ENCODE assay signal across 34 cellular contexts in the genomic region with DNA sequence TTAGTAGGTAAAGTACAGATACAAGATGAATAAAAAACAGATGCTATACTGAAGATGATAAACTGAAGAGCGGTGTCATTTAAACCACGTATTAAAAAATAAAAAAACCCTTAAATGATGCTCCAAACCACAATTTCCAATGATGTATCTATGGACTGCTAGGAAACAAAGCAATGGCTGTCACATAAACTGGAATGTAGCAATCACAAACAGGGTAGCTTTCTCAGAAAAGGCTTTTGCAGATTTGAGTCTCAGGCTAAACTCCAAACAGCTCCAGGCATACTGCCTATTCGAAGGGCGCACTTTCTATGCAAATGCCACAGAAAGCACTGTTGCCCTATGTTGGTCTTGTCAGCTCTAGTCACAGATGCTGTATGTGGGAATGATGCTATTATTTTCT.
"Had no signal": no experiment of that assay in that cellular context is flagged by ENCODE, and none has a peak within 500 bp of the region (broad histone marks: within the 10 kb centered on the region; RNA-seq: fewer than 3 reads in every experiment).

No MANE protein-coding gene starts in this region.

- DNase-seq: Karpas-422, Kasumi-1, MG63, MM.1S, MV-4-11, NCI-H1048, NCI-H1092, NCI-H1092 treated with DMSO at 0.1 percent for 48 hours, NCI-H1105, NCI-H1105 treated with DMSO at 0.1 percent for 48 hours, NCI-H1417, NCI-H1417 treated with DMSO at 0.1 percent for 48 hours, NCI-H1436, NCI-H1436 treated with DMSO at 0.1 percent for 48 hours, NCI-H146, NCI-H1694, NCI-H1694 treated with DMSO at 0.1 percent for 48 hours, NCI-H187, NCI-H187 treated with DMSO at 0.1 percent for 48 hours, NCI-H1930, NCI-H2029, NCI-H2029 treated with DMSO at 0.1 percent for 48 hours, NCI-H2081, NCI-H2081 treated with DMSO at 0.1 percent for 48 hours, NCI-H2107, NCI-H2171, NCI-H2171 treated with DMSO at 0.1 percent for 48 hours, NCI-H2227 treated with DMSO at 0.1 percent for 48 hours, NCI-H226, NCI-H345, NCI-H446, NCI-H446 treated with DMSO at 0.1 percent for 48 hours, NCI-H510A had no signal

- H3K27me3 ChIP-seq: MG63 had no signal

- H3K36me3 ChIP-seq: MG63 had no signal

- H3K9me3 ChIP-seq: MG63 had no signal

- H3K4me3 ChIP-seq: MG63 had no signal

- H3K27ac ChIP-seq: KMS-11 had no signal
